ENCODE assay signal across 17 cellular contexts in the genomic region with DNA sequence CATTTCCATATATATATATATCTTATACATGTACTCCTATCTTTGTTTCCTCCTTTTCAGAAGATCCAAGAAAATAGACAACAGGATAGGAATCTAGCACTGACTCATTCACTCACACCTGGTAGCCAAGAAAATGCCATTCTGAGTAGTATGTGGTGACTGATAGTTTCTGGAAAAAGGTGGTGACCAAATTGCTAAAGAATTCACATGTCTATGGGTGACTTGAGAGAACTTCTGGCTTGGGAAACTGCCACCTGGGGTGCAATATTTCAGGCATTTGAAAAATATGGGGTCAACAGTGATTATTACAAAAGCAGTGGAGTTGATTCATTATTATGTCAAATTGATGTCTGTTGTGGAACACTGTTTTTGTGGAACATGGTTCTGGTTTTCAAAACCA.
DNase-seq lines count a peak whose midpoint lies in the region; ATAC-seq and TF ChIP-seq lines count a peak whose summit lies in the region.
"Had no signal": no experiment of that assay in that cellular context is flagged by ENCODE, and none has a peak within 500 bp of the region (broad histone marks: within the 10 kb centered on the region; RNA-seq: fewer than 3 reads in every experiment).

No MANE protein-coding gene starts in this region.

- H3K27me3 ChIP-seq in brain microvascular endothelial cell (replicated peaks) = no peaks in the 10 kb centered on the region

- no peak overlapping the region for H3K27ac ChIP-seq in brain microvascular endothelial cell
- H3K27ac ChIP-seq: psoas muscle had no signal

- in situ Hi-C loops in brain microvascular endothelial cell (cut with HindIII; ENCODE audit: low pct_ligation_motif_present, low sequenced_read_pairs) = no loop called here

- H3K36me3 ChIP-seq in brain microvascular endothelial cell (replicated peaks) = no peaks in the 10 kb centered on the region

- DNase-seq in Daoy (ENCODE audit: low read depth) (peak; percentile 9), M059J (ENCODE audit: low read depth) (peak; percentile 44), brain microvascular endothelial cell (peak; percentile 12), kidney glomerular epithelial cell (lab: John Stamatoyannopoulos, UW) (peak; percentile 90), HT-29 (ENCODE audit: low spot score) (no peak), left ventricle myocardium superior (no peak), hypothalamus (lab: John Stamatoyannopoulos, UW) (no peak)
- DNase-seq: activated CD8-positive, alpha-beta T cell treated with anti-CD3 and anti-CD28 coated beads for 36 hours; amygdala; Caco-2; naive B cell; NCI-H2081; psoas muscle; stimulated activated naive CD8-positive, alpha-beta T cell treated with anti-CD3 and anti-CD28 coated beads, Interleukin-15, amount 100 ng/mL, for 72 hours; T-helper 1 cell had no signal

- no peak for TF ChIP-seq CTCF in brain microvascular endothelial cell (IDR thresholded peaks at IDR 0.05; ENCODE audit: low read depth, low read length, missing control alignments)

- intact Hi-C loops in left ventricle myocardium superior (cut with micrococcal nuclease) = no loop called here

- no peak overlapping the region for H3K4me3 ChIP-seq in brain microvascular endothelial cell (ENCODE audit: low read depth, low read length)
- H3K4me3 ChIP-seq: psoas muscle had no signal

- no peak for ATAC-seq in GM19463 (IDR thresholded peaks at IDR 0.05; ENCODE audit: unreplicated experiment)
- no peak for ATAC-seq in left ventricle myocardium superior
- ATAC-seq: activated CD8-positive, alpha-beta T cell treated with anti-CD3 and anti-CD28 coated beads for 36 hours; activated T-helper 17 cell treated with anti-CD3 and anti-CD28 coated beads, Interleukin-2, amount 50 U/mL, for 72 hours; psoas muscle; stimulated activated naive CD8-positive, alpha-beta T cell treated with anti-CD3 and anti-CD28 coated beads, Interleukin-15, amount 100 ng/mL, for 72 hours had no signal

Comparison
In these comparisons a context has a peak if more than half of its experiments do, and no peak if none do; other contexts are left out.
1. DNase-seq: peak in Daoy (single experiment), M059J (single experiment), brain microvascular endothelial cell (single experiment) and kidney glomerular epithelial cell (single experiment); none in HT-29 (single experiment), left ventricle myocardium superior (single experiment) and hypothalamus (0 of 51).